8 cellular contexts compared by ENCODE assay signal in genomic region chr17:38484242-38485145, GRCh38. TPM values are rescaled to one million over a fixed set of nuclear protein-coding genes. Genes with fewer than 3 reads are reported as not detected.
DNase-seq lines count a peak whose midpoint lies in the region; FAIRE-seq lines count a peak whose summit lies in the region.
"Not testable (repeated sequence)": the region's sequence is repeated elsewhere in the genome, so short reads cannot be mapped to it uniquely, and the experiment has no call there.

No MANE protein-coding gene starts in this region.

- not testable (repeated sequence) for H3K4me1 ChIP-seq in small intestine (ENCODE audit: control insufficient read depth in 2 of 2, insufficient read depth in 1 of 2, low read depth in 1 of 2, low read length in 1 of 2)

- H3K36me3 ChIP-seq in small intestine (ENCODE audit: control insufficient read depth in 2 of 2, insufficient read depth in 2 of 2, low read length in 2 of 2), result not testable (repeated sequence)

- DNase-seq in GDM1 (lab: John Stamatoyannopoulos, UW) (peak; percentile 30), NAMALWA (ENCODE audit: low spot score) (peak; percentile 85), RPMI8226 (peak; percentile 69), activated T-cell treated with anti-CD3 and anti-CD28 coated beads for 1 hour (ENCODE audit: low read depth) (peak; percentile 49), dedifferentiated amniotic fluid mesenchymal stem cell (ENCODE audit: extremely low spot score) (peak; percentile 66), kidney tubule cell (ENCODE audit: low spot score) (peak; percentile 64), small intestine (peak; percentile 55), urothelium cell line (ENCODE audit: low spot score) (peak; percentile 42)

- FAIRE-seq in small intestine (lab: Jason Lieb, UNC); urothelium cell line (lab: Jason Lieb, UNC): not testable (repeated sequence)

- 51 to 56% (median 53%) methylated on average over 20 to 21 of the region's 21 CpGs for WGBS in small intestine, 3 donors

- not testable (repeated sequence) for H3K27me3 ChIP-seq in small intestine (ENCODE audit: control insufficient read depth in 2 of 2, insufficient read depth in 2 of 2, low read length in 2 of 2)

- peak overlapping the region in 1 of 2 donors; percentile 20 for H3K27ac ChIP-seq in small intestine (ENCODE audit: low read depth in 1 of 2, low read length in 1 of 2)

- H3K4me3 ChIP-seq in small intestine (ENCODE audit: low read depth in 1 of 2, low read length in 2 of 2), result not testable (repeated sequence)

- not testable (repeated sequence) for H3K9me3 ChIP-seq in small intestine (ENCODE audit: control insufficient read depth, low read depth)

RNA-seq across cellular contexts. Expression of gene ARHGAP23, which starts 56.2 kb away (rescaled TPM):
- polyA plus RNA-seq in small intestine, result 10 to 100 TPM in 1 of 3 donors, 1 to 10 TPM in 1, under 1 TPM in 1; 0.89 to 10.4 (median 1.1) TPM

Comparison
In these comparisons a context has a peak if more than half of its experiments do, and no peak if none do; other contexts are left out.
1. DNase-seq: peak in every context shown above with its lines; median percentile 85 in NAMALWA; 69 in RPMI8226; 66 in dedifferentiated amniotic fluid mesenchymal stem cell; 64 in kidney tubule cell; 55 in small intestine; 49 in activated T-cell treated with anti-CD3 and anti-CD28 coated beads for 1 hour; 42 in urothelium cell line; 30 in GDM1.